ENCODE assay signal across 24 cellular contexts in genomic region chr1:177007437-177008161, GRCh38.
"Had no signal": no experiment of that assay in that cellular context is flagged by ENCODE, and none has a peak within 500 bp of the region (broad histone marks: within the 10 kb centered on the region; RNA-seq: fewer than 3 reads in every experiment).

No MANE protein-coding gene starts in this region.

- H3K9me3 ChIP-seq: heart left ventricle, left lung, ovary, right lobe of liver, testis, tibial nerve, upper lobe of right lung, vagina had no signal

- H3K4me3 Mint-ChIP-seq: central memory CD8-positive, alpha-beta T cell; stimulated activated naive B cell treated with anti-CD40 and anti-IgM and Interleukin-4, amounts not matched to agents 10 μg/mL and 1 μg/mL and 100 μg/mL, for 72 hours; stimulated activated naive CD8-positive, alpha-beta T cell treated with anti-CD3 and anti-CD28 coated beads, Interleukin-15, amount 100 ng/mL, for 72 hours had no signal

- H3K36me3 Mint-ChIP-seq: naive B cell; stimulated activated naive B cell treated with anti-CD40 and anti-IgM and Interleukin-4, amounts not matched to agents 10 μg/mL and 1 μg/mL and 100 μg/mL, for 72 hours had no signal

- H3K4me1 Mint-ChIP-seq: central memory CD8-positive, alpha-beta T cell; naive B cell; stimulated activated naive B cell treated with anti-CD40 and anti-IgM and Interleukin-4, amounts not matched to agents 10 μg/mL and 1 μg/mL and 100 μg/mL, for 72 hours; stimulated activated naive CD8-positive, alpha-beta T cell treated with anti-CD3 and anti-CD28 coated beads, Interleukin-15, amount 100 ng/mL, for 72 hours had no signal

- DNase-seq: cortex of kidney; dorsolateral prefrontal cortex; effector CD8-positive, alpha-beta T cell; foreskin keratinocyte; heart left ventricle; hippocampal formation; kidney glomerular epithelial cell; left lung; mesendoderm; naive B cell; ovary; right lobe of liver; stimulated activated CD4-positive, alpha-beta T cell treated with anti-CD3 and anti-CD28 coated beads, Interleukin-2, amount 100 ng/mL, for 24 hours; stimulated activated CD4-positive, alpha-beta T cell treated with anti-CD3 and anti-CD28 coated beads, Interleukin-4, amount 100 ng/mL, for 4 hours; stimulated activated naive B cell treated with anti-CD40 and anti-IgM and Interleukin-4, amounts not matched to agents 10 μg/mL and 1 μg/mL and 100 μg/mL, for 72 hours; stimulated activated naive CD8-positive, alpha-beta T cell treated with anti-CD3 and anti-CD28 coated beads, Interleukin-15, amount 100 ng/mL, for 72 hours; testis; upper lobe of right lung had no signal

- H3K36me3 ChIP-seq: heart left ventricle, left lung, ovary, right lobe of liver, tibial nerve, upper lobe of right lung, vagina had no signal

- ATAC-seq: esophagus mucosa; foreskin keratinocyte; left lung; right lobe of liver; stimulated activated naive B cell treated with anti-CD40 and anti-IgM and Interleukin-4, amounts not matched to agents 10 μg/mL and 1 μg/mL and 100 μg/mL, for 72 hours; stimulated activated naive CD8-positive, alpha-beta T cell treated with anti-CD3 and anti-CD28 coated beads, Interleukin-15, amount 100 ng/mL, for 72 hours; upper lobe of right lung had no signal

- H3K4me3 ChIP-seq: dorsolateral prefrontal cortex, heart left ventricle, left lung, lung, ovary, right lobe of liver, skin epidermis, testis, tibial nerve, upper lobe of right lung, vagina had no signal

- H3K27me3 ChIP-seq: dorsolateral prefrontal cortex, left lung, ovary, right lobe of liver, testis, tibial nerve, upper lobe of right lung, vagina had no signal

- H3K27ac Mint-ChIP-seq: stimulated activated naive B cell treated with anti-CD40 and anti-IgM and Interleukin-4, amounts not matched to agents 10 μg/mL and 1 μg/mL and 100 μg/mL, for 72 hours; stimulated activated naive CD8-positive, alpha-beta T cell treated with anti-CD3 and anti-CD28 coated beads, Interleukin-15, amount 100 ng/mL, for 72 hours had no signal

- H3K27ac ChIP-seq: foreskin keratinocyte, heart left ventricle, left lung, ovary, right lobe of liver, skin epidermis, testis, upper lobe of right lung, vagina had no signal

- H3K9me3 Mint-ChIP-seq: stimulated activated naive B cell treated with anti-CD40 and anti-IgM and Interleukin-4, amounts not matched to agents 10 μg/mL and 1 μg/mL and 100 μg/mL, for 72 hours had no signal

- H3K27me3 Mint-ChIP-seq: central memory CD8-positive, alpha-beta T cell; stimulated activated naive CD8-positive, alpha-beta T cell treated with anti-CD3 and anti-CD28 coated beads, Interleukin-15, amount 100 ng/mL, for 72 hours had no signal

- H3K4me1 ChIP-seq: foreskin keratinocyte, heart left ventricle, left lung, right lobe of liver, testis, tibial nerve, upper lobe of right lung, vagina had no signal
